ENCODE assay signal across 22 cellular contexts in the genomic region with DNA sequence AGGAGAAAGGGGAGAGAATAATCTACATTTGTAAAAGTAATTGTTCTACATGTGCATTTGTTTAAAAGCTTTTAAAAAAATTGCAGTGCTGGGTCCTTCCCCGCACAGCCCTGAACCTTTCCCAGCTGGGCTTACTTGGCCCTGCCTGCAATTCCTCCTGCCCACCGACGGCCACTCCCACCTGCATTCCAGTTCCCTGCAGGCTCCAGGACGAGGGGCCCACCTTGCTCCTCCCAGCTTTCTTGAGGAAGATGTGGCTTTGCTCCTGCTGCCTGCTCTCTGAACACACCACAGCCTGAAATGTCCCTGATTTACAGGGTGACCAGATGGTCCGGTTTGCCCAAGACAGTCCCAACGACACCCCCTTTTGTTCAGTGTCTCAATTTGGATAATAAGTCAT.
DNase-seq lines count a peak whose midpoint lies in the region; ATAC-seq, FAIRE-seq and TF ChIP-seq lines count a peak whose summit lies in the region.
"Had no signal": no experiment of that assay in that cellular context is flagged by ENCODE, and none has a peak within 500 bp of the region (broad histone marks: within the 10 kb centered on the region; RNA-seq: fewer than 3 reads in every experiment).

No MANE protein-coding gene starts in this region.

- DNase-seq in bronchial epithelial cell (ENCODE audit: low read depth) (no peak), islet precursor cell (peak; percentile 89), endothelial cell (ENCODE audit: low spot score) (no peak), NCI-H69 (lab: John Stamatoyannopoulos, UW) (no peak)
- DNase-seq: activated CD4-positive, CD25-positive, alpha-beta regulatory T cell; activated naive CD4-positive, alpha-beta T cell treated with anti-CD3 and anti-CD28 coated beads, Interleukin-2, amount 50 U/mL, for 16 hours; activated T-cell treated with anti-CD3 and anti-CD28 coated beads, Interleukin-2, amount 50 U/mL, for 24 hours; aorta; effector memory CD4-positive, alpha-beta T cell; Karpas-422; naive B cell; NCI-H2081 treated with DMSO at 0.1 percent for 48 hours; posterior cingulate gyrus; SK-N-SH; stimulated activated naive B cell treated with anti-CD40 and anti-IgM and Interleukin-4, amounts not matched to agents 10 μg/mL and 1 μg/mL and 100 μg/mL, for 72 hours; T1000; tibial artery had no signal

- H3K4me3 Mint-ChIP-seq in endothelial cell (ENCODE audit: unreplicated experiment) = no peak overlapping the region
- no peak overlapping the region for H3K4me3 Mint-ChIP-seq in activated T-helper 17 cell treated with anti-CD3 and anti-CD28 coated beads, Interleukin-2, amount 50 U/mL, for 72 hours
- H3K4me3 Mint-ChIP-seq: activated T-cell treated with anti-CD3 and anti-CD28 coated beads, Interleukin-2, amount 50 U/mL, for 24 hours; naive B cell had no signal

- no peaks in the 10 kb centered on the region for H3K27me3 Mint-ChIP-seq in endothelial cell (ENCODE audit: unreplicated experiment)
- no peaks in the 10 kb centered on the region for H3K27me3 Mint-ChIP-seq in activated T-helper 17 cell treated with anti-CD3 and anti-CD28 coated beads, Interleukin-2, amount 50 U/mL, for 72 hours
- H3K27me3 Mint-ChIP-seq: activated T-cell treated with anti-CD3 and anti-CD28 coated beads, Interleukin-2, amount 50 U/mL, for 24 hours had no signal

- peaks cover 11% of the 10 kb centered on the region for H3K4me1 Mint-ChIP-seq in endothelial cell (ENCODE audit: unreplicated experiment)
- H3K4me1 Mint-ChIP-seq in activated T-helper 17 cell treated with anti-CD3 and anti-CD28 coated beads, Interleukin-2, amount 50 U/mL, for 72 hours = no peaks in the 10 kb centered on the region

- H3K27me3 ChIP-seq in bronchial epithelial cell (ENCODE audit: control insufficient read depth, insufficient read depth, low read length) (no peaks in the 10 kb centered on the region), subcutaneous abdominal adipose tissue (ENCODE audit: control insufficient read depth in 5 of 5, insufficient read depth in 4 of 5, low read length in 5 of 5) (no peaks in the 10 kb centered on the region)
- H3K27me3 ChIP-seq: tibial artery had no signal

- CTCF ChIA-PET in HEK293 (lab: Yijun Ruan, JAX) = interaction anchor here (0.6 kb wide), 1 partner anchor 272 kb away, joined by 3 read pairs; no protein-coding TSS in a partner anchor

- no peak overlapping the region for H3K27ac Mint-ChIP-seq in endothelial cell (ENCODE audit: unreplicated experiment)
- no peak overlapping the region for H3K27ac Mint-ChIP-seq in activated T-helper 17 cell treated with anti-CD3 and anti-CD28 coated beads, Interleukin-2, amount 50 U/mL, for 72 hours
- H3K27ac Mint-ChIP-seq: activated T-cell treated with anti-CD3 and anti-CD28 coated beads, Interleukin-2, amount 50 U/mL, for 24 hours; stimulated activated naive B cell treated with anti-CD40 and anti-IgM and Interleukin-4, amounts not matched to agents 10 μg/mL and 1 μg/mL and 100 μg/mL, for 72 hours had no signal

- H3K36me3 ChIP-seq in HEK293 (ENCODE audit: control insufficient read depth in 2 of 2, insufficient read depth in 1 of 2, low read length in 2 of 2) = no peaks in the 10 kb centered on the region
- H3K36me3 ChIP-seq in bronchial epithelial cell (ENCODE audit: control insufficient read depth, insufficient read depth, low read length) = no peaks in the 10 kb centered on the region
- H3K36me3 ChIP-seq in subcutaneous abdominal adipose tissue (ENCODE audit: control insufficient read depth in 5 of 5, insufficient read depth in 5 of 5, low read length in 5 of 5) = peaks cover 5 to 28% (median 19%) of the 10 kb centered on the region in 5 donors

- no peak overlapping the region for H3K27ac ChIP-seq in HEK293 (ENCODE audit: extremely low read depth, low read depth, low read length)
- peak overlapping the region; percentile 43 for H3K27ac ChIP-seq in subcutaneous abdominal adipose tissue (ENCODE audit: low read depth, low read length)
- H3K27ac ChIP-seq: RWPE1, tibial artery had no signal

- H3K9ac ChIP-seq in subcutaneous abdominal adipose tissue (ENCODE audit: low read length in 5 of 5) = no peak overlapping the region
- H3K9ac ChIP-seq: SK-N-SH had no signal

- peaks cover 13% of the 10 kb centered on the region for H3K36me3 Mint-ChIP-seq in endothelial cell (ENCODE audit: low read depth, unreplicated experiment)
- no peaks in the 10 kb centered on the region for H3K36me3 Mint-ChIP-seq in activated T-helper 17 cell treated with anti-CD3 and anti-CD28 coated beads, Interleukin-2, amount 50 U/mL, for 72 hours (ENCODE audit: low read depth)
- H3K36me3 Mint-ChIP-seq: naive B cell; stimulated activated naive B cell treated with anti-CD40 and anti-IgM and Interleukin-4, amounts not matched to agents 10 μg/mL and 1 μg/mL and 100 μg/mL, for 72 hours had no signal

- H3K4me3 ChIP-seq in HEK293 (ENCODE audit: low read depth, low read length) = no peak overlapping the region
- H3K4me3 ChIP-seq in bronchial epithelial cell (ENCODE audit: low read depth, low read length) = no peak overlapping the region
- H3K4me3 ChIP-seq in subcutaneous abdominal adipose tissue (ENCODE audit: low read depth in 1 of 5, low read length in 5 of 5) = no peak overlapping the region
- H3K4me3 ChIP-seq: tibial artery had no signal

- H3K9me3 ChIP-seq in HEK293 (ENCODE audit: control insufficient read depth, insufficient read depth, low read depth, low read length) (no peaks in the 10 kb centered on the region), subcutaneous abdominal adipose tissue (ENCODE audit: control insufficient read depth in 5 of 5, low read length in 5 of 5) (no peaks in the 10 kb centered on the region)
- H3K9me3 ChIP-seq: SK-N-SH, tibial artery had no signal

- TF ChIP-seq CTCF in HEK293 (tag by site-specific recombination; IDR thresholded peaks at IDR 0.05) (no peak), bronchial epithelial cell (IDR thresholded peaks at IDR 0.05; ENCODE audit: insufficient read depth, low read length, severe bottlenecking) (no peak), endothelial cell (IDR thresholded peaks at IDR 0.05; ENCODE audit: unreplicated experiment) (no peak)

- FAIRE-seq in bronchial epithelial cell (lab: Jason Lieb, UNC) = peak; percentile 28
- FAIRE-seq: islet of Langerhans had no signal

- H3K4me1 ChIP-seq in HEK293 (ENCODE audit: control insufficient read depth, insufficient read depth, low read length) (no peaks in the 10 kb centered on the region), subcutaneous abdominal adipose tissue (ENCODE audit: control insufficient read depth in 5 of 5, insufficient read depth in 5 of 5, low read length in 5 of 5) (peaks cover 0 to 31% (median 23%) of the 10 kb centered on the region in 5 donors)

- POLR2A ChIA-PET in HEK293 (lab: Yijun Ruan, JAX) = no interaction called here

- H3K9me3 Mint-ChIP-seq in endothelial cell (ENCODE audit: unreplicated experiment) = no peaks in the 10 kb centered on the region
- no peaks in the 10 kb centered on the region for H3K9me3 Mint-ChIP-seq in activated T-helper 17 cell treated with anti-CD3 and anti-CD28 coated beads, Interleukin-2, amount 50 U/mL, for 72 hours
- H3K9me3 Mint-ChIP-seq: activated T-cell treated with anti-CD3 and anti-CD28 coated beads, Interleukin-2, amount 50 U/mL, for 24 hours; naive B cell; stimulated activated naive B cell treated with anti-CD40 and anti-IgM and Interleukin-4, amounts not matched to agents 10 μg/mL and 1 μg/mL and 100 μg/mL, for 72 hours had no signal

- no peak for ATAC-seq in activated T-helper 17 cell treated with anti-CD3 and anti-CD28 coated beads, Interleukin-2, amount 50 U/mL, for 72 hours (replicated peaks)

TF ChIP-seq in HEK293, 187 proteins besides CTCF, POLR2A, EP300 and RAD21:
- no peak for TF ChIP-seq ZNF785 (tag by site-specific recombination; IDR thresholded peaks at IDR 0.05)
- TF ChIP-seq ZFHX2 (tag by site-specific recombination; conservative IDR thresholded peaks at IDR 0.05) = peak; percentile 19; the same call in 1 of the 2 replicates
- 0 out of 2 replicates have a peak, but pooled peaks have one; percentile 46 for TF ChIP-seq ZFP69B (tag by site-specific recombination; IDR thresholded peaks at IDR 0.05)
- TF ChIP-seq ZNF423 (tag by site-specific recombination; IDR thresholded peaks at IDR 0.05) = no peak
- TF ChIP-seq, protein P1, sequence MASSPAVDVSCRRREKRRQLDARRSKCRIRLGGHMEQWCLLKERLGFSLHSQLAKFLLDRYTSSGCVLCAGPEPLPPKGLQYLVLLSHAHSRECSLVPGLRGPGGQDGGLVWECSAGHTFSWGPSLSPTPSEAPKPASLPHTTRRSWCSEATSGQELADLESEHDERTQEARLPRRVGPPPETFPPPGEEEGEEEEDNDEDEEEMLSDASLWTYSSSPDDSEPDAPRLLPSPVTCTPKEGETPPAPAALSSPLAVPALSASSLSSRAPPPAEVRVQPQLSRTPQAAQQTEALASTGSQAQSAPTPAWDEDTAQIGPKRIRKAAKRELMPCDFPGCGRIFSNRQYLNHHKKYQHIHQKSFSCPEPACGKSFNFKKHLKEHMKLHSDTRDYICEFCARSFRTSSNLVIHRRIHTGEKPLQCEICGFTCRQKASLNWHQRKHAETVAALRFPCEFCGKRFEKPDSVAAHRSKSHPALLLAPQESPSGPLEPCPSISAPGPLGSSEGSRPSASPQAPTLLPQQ (tag by site-specific recombination; IDR thresholded peaks at IDR 0.05) = peak; percentile 65; the same call in 1 of the 2 replicates
